In genomic region chr2:9533663-9534062, GRCh38 we compare ENCODE assay signal across 27 cellular contexts.
"Had no signal": no experiment of that assay in that cellular context is flagged by ENCODE, and none has a peak within 500 bp of the region (broad histone marks: within the 10 kb centered on the region; RNA-seq: fewer than 3 reads in every experiment).

No MANE protein-coding gene starts in this region.

- ATAC-seq: effector memory CD8-positive, alpha-beta T cell; heart right ventricle; left colon; sciatic nerve; stimulated activated effector memory CD8-positive, alpha-beta T cell treated with anti-CD3 and anti-CD28 coated beads, Interleukin-12 subunit alpha, Interleukin-12 subunit beta, amount 100 ng/mL, for 72 hours had no signal

- H3K9ac ChIP-seq: neural progenitor cell had no signal

- H3K36me3 ChIP-seq: prostate gland had no signal

- H2AFZ ChIP-seq: neural progenitor cell had no signal

- H3K9me3 ChIP-seq: esophagus squamous epithelium, heart right ventricle, left ventricle myocardium inferior, lower lobe of right lung, prostate gland, right atrium auricular region, stomach, tibial artery had no signal

- H3K9me3 Mint-ChIP-seq: effector memory CD8-positive, alpha-beta T cell; nephron; neural progenitor cell; stimulated activated effector memory CD8-positive, alpha-beta T cell treated with anti-CD3 and anti-CD28 coated beads, Interleukin-12 subunit alpha, Interleukin-12 subunit beta, amount 100 ng/mL, for 72 hours; type B pancreatic cell had no signal

- H3K4me3 ChIP-seq: esophagus squamous epithelium, heart right ventricle, left ventricle myocardium inferior, lower lobe of right lung, neural progenitor cell, prostate gland, right atrium auricular region, smooth muscle cell, stomach, tibial artery had no signal

- DNase-seq: cortex of kidney; effector memory CD8-positive, alpha-beta T cell; erythroblast; esophagus squamous epithelium; foreskin melanocyte; glutamatergic neuron; heart right ventricle; hippocampal formation; islet precursor cell; kidney glomerular epithelial cell; left colon; left ventricle myocardium inferior; lower lobe of right lung; stimulated activated CD4-positive, alpha-beta T cell treated with anti-CD3 and anti-CD28 coated beads, Interleukin-12 subunit alpha, Interleukin-12 subunit beta, amount 100 ng/mL, for 4 hours; stimulated activated CD4-positive, alpha-beta T cell treated with anti-CD3 and anti-CD28 coated beads, Interleukin-1b, Interleukin-23, amount 100 ng/mL, for 48 hours; stimulated activated CD4-positive, alpha-beta T cell treated with anti-CD3 and anti-CD28 coated beads, Interleukin-4, amount 100 ng/mL, for 24 hours; stimulated activated naive CD4-positive, alpha-beta T cell treated with Interleukin-2 at 50 U/mL for 16 hours; stomach; tibial artery had no signal

- H3K27ac ChIP-seq: esophagus squamous epithelium, heart right ventricle, left ventricle myocardium inferior, lower lobe of right lung, neural progenitor cell, prostate gland, right atrium auricular region, stomach, tibial artery had no signal

- H3K27me3 Mint-ChIP-seq: effector memory CD8-positive, alpha-beta T cell; type B pancreatic cell had no signal

- H3K27me3 ChIP-seq: esophagus squamous epithelium, heart right ventricle, neural progenitor cell, right atrium auricular region, stomach, tibial artery had no signal

- H3K27ac Mint-ChIP-seq: neural progenitor cell; stimulated activated effector memory CD8-positive, alpha-beta T cell treated with anti-CD3 and anti-CD28 coated beads, Interleukin-12 subunit alpha, Interleukin-12 subunit beta, amount 100 ng/mL, for 72 hours; type B pancreatic cell had no signal

- H3K4me2 ChIP-seq: neural progenitor cell, smooth muscle cell had no signal

- H3K4me1 ChIP-seq: neural progenitor cell, prostate gland had no signal

- H3K4me3 Mint-ChIP-seq: effector memory CD8-positive, alpha-beta T cell; nephron; neural progenitor cell; stimulated activated effector memory CD8-positive, alpha-beta T cell treated with anti-CD3 and anti-CD28 coated beads, Interleukin-12 subunit alpha, Interleukin-12 subunit beta, amount 100 ng/mL, for 72 hours; type B pancreatic cell had no signal
